19 cellular contexts compared by ENCODE assay signal in the genomic region with DNA sequence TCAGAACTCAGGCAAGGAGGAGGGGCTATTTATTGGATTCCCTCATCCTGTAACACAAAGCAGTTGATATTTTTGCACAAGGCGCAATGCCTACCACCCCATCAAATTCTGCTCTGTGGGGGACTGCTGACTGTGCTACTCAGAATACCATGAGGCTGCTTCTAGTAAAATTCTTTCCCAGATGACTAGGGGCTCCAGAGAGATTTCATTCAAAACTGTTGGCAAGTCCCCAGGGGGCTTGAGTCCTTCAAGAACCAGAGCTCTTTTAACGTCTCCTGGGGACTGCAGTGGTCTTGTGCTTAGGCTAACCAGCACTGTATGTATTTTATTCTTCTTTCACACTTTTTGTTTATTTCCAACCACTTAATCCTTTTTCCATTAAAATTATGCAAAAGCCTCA.
DNase-seq lines count a peak whose midpoint lies in the region; ATAC-seq and TF ChIP-seq lines count a peak whose summit lies in the region.
"Had no signal": no experiment of that assay in that cellular context is flagged by ENCODE, and none has a peak within 500 bp of the region (broad histone marks: within the 10 kb centered on the region; RNA-seq: fewer than 3 reads in every experiment).

No MANE protein-coding gene starts in this region.

- no peak overlapping the region for H2AFZ ChIP-seq in H9 (ENCODE audit: low read length)
- H2AFZ ChIP-seq: GM23338 had no signal

- H3K23ac ChIP-seq in H9 (ENCODE audit: insufficient read length, low read depth, low read length) (no peak overlapping the region), mesendoderm (ENCODE audit: low read length) (no peak overlapping the region)

- no peak overlapping the region for H4K5ac ChIP-seq in H9 (ENCODE audit: insufficient read length, low read depth, low read length)
- H4K5ac ChIP-seq in mesendoderm (ENCODE audit: low read length), result no peak overlapping the region

- H3K23me2 ChIP-seq in H9 (ENCODE audit: insufficient read length, low read depth, low read length, poor library complexity, severe bottlenecking), result no peaks in the 10 kb centered on the region

- H3K4me1 ChIP-seq in H9 (ENCODE audit: insufficient read depth, low read length) (no peaks in the 10 kb centered on the region), mesendoderm (ENCODE audit: control insufficient read depth, low read depth, low read length) (no peaks in the 10 kb centered on the region)
- H3K4me1 ChIP-seq: Peyer's patch had no signal

- intact Hi-C loops in left colon (cut with DNase I, micrococcal nuclease), result no loop called here

- no peaks in the 10 kb centered on the region for H3K27me3 ChIP-seq in H9 (ENCODE audit: insufficient read depth, low read length)
- H3K27me3 ChIP-seq in mesendoderm (ENCODE audit: insufficient read depth, low read length, poor library complexity), result no peaks in the 10 kb centered on the region
- no peaks in the 10 kb centered on the region for H3K27me3 ChIP-seq in WERI-Rb-1 (ENCODE audit: insufficient read depth, low read depth, severe bottlenecking)
- H3K27me3 ChIP-seq: Peyer's patch had no signal

- H2BK5ac ChIP-seq in H9 (ENCODE audit: insufficient read length, low read length) (no peak overlapping the region), mesendoderm (ENCODE audit: low read length) (no peak overlapping the region)

- no peak overlapping the region for H3K56ac ChIP-seq in H9 (ENCODE audit: insufficient read length, low read depth, low read length)
- no peak overlapping the region for H3K56ac ChIP-seq in mesendoderm (ENCODE audit: low read length)

- H3K9me3 ChIP-seq in H9 (ENCODE audit: control insufficient read depth, low read depth, low read length) (no peaks in the 10 kb centered on the region), WERI-Rb-1 (ENCODE audit: severe bottlenecking) (no peaks in the 10 kb centered on the region)

- H3K79me2 ChIP-seq in H9 (ENCODE audit: insufficient read depth, low read length) (no peaks in the 10 kb centered on the region), mesendoderm (ENCODE audit: control insufficient read depth, insufficient read depth, low read length) (no peaks in the 10 kb centered on the region)

- no peak for ATAC-seq in left colon
- ATAC-seq: GM23338, Right ventricle myocardium inferior, SK-N-SH treated with all-trans-retinoic acid at 6 μM for 48 hours had no signal

- H2BK15ac ChIP-seq in H9 (ENCODE audit: low read depth, low read length) (no peak overlapping the region), mesendoderm (replicated peaks; ENCODE audit: low read depth) (no peak overlapping the region)

- no peak overlapping the region for H3K9ac ChIP-seq in H9 (ENCODE audit: extremely low read depth, insufficient read length, low read length)
- H3K9ac ChIP-seq in mesendoderm (ENCODE audit: low read length), result no peak overlapping the region

- H3K36me3 Mint-ChIP-seq in H9 (ENCODE audit: insufficient read depth in 1 of 3, low read depth in 3 of 3), result peaks cover 2 to 9% (median 5%) of the 10 kb centered on the region in 3 experiments; a peak in 4 of 7 replicates
- H3K36me3 Mint-ChIP-seq in brain, result no peaks in the 10 kb centered on the region
- H3K36me3 Mint-ChIP-seq in type B pancreatic cell, result peaks cover 4% of the 10 kb centered on the region
- H3K36me3 Mint-ChIP-seq: CD4-positive, alpha-beta memory T cell had no signal

- DNase-seq in H9, result no peak
- peak; percentile 31 for DNase-seq in mesendoderm
- DNase-seq in type B pancreatic cell (ENCODE audit: extremely low spot score, unreplicated experiment), result no peak
- DNase-seq in WERI-Rb-1, result no peak
- DNase-seq in left colon, result no peak
- DNase-seq in DMS153 treated with DMSO at 0.1 percent for 48 hours (lab: John Stamatoyannopoulos, UW; ENCODE audit: unreplicated experiment), result no peak
- DNase-seq: ACHN; CD4-positive, alpha-beta memory T cell; DMS79; NCI-H1092; NCI-H146; NCI-H2081; NCI-H510A treated with DMSO at 0.1 percent for 48 hours; Peyer's patch had no signal

- no peak overlapping the region for H2BK12ac ChIP-seq in H9 (ENCODE audit: insufficient read length, low read depth, low read length)

- H3K14ac ChIP-seq in H9 (ENCODE audit: insufficient read depth, low read length), result no peak overlapping the region

- H3T11ph ChIP-seq in H9 (ENCODE audit: low read length), result no peak overlapping the region

- H3K4ac ChIP-seq in H9 (ENCODE audit: low read depth, low read length) (no peak overlapping the region), mesendoderm (ENCODE audit: low read depth, low read length) (no peak overlapping the region)

- H3K36me3 ChIP-seq in mesendoderm (ENCODE audit: control insufficient read depth, insufficient read depth, low read length), result no peaks in the 10 kb centered on the region
- no peaks in the 10 kb centered on the region for H3K36me3 ChIP-seq in WERI-Rb-1
- H3K36me3 ChIP-seq: Peyer's patch had no signal

- TF ChIP-seq CTCF in H9 (conservative IDR thresholded peaks at IDR 0.05) (no peak), brain (conservative IDR thresholded peaks at IDR 0.05) (no peak), type B pancreatic cell (conservative IDR thresholded peaks at IDR 0.05) (no peak), WERI-Rb-1 (IDR thresholded peaks at IDR 0.05; ENCODE audit: low read depth, low read length) (no peak)

- H2AK5ac ChIP-seq in H9 (ENCODE audit: insufficient read length, low read length) (no peak overlapping the region), mesendoderm (ENCODE audit: low read length) (no peak overlapping the region)

- no peaks in the 10 kb centered on the region; the same call in 1 of the 2 replicates for H3K27me3 Mint-ChIP-seq in H9 (ENCODE audit: low read depth)
- peaks cover 5% of the 10 kb centered on the region for H3K27me3 Mint-ChIP-seq in brain
- H3K27me3 Mint-ChIP-seq in type B pancreatic cell, result no peaks in the 10 kb centered on the region
- H3K27me3 Mint-ChIP-seq: B cell; CD4-positive, alpha-beta memory T cell had no signal

- H3K4me2 ChIP-seq in H9 (ENCODE audit: insufficient read depth, insufficient read length, low read length) (no peak overlapping the region), mesendoderm (ENCODE audit: low read length) (no peak overlapping the region)
- H3K4me2 ChIP-seq: GM23338 had no signal

- WGBS in H9 (ENCODE audit: extremely low coverage, insufficient read length, low lambda C conversion rate), result no CpG with 5 or more reads among the region's 2 CpGs
- no CpG with 5 or more reads among the region's 2 CpGs for WGBS in mesendoderm (ENCODE audit: extremely low coverage, insufficient coverage, low lambda C conversion rate)

- H3K4me3 ChIP-seq in mesendoderm (ENCODE audit: low read length) (no peak overlapping the region), WERI-Rb-1 (ENCODE audit: low read depth, low read length) (no peak overlapping the region)
- H3K4me3 ChIP-seq: GM23338, Peyer's patch had no signal

- H3K18ac ChIP-seq in H9 (ENCODE audit: insufficient read length, low read depth, low read length) (no peak overlapping the region), mesendoderm (ENCODE audit: low read length) (no peak overlapping the region)

- H3K4me1 Mint-ChIP-seq in H9 (peaks cover 11 to 22% of the 10 kb centered on the region in 2 experiments), brain (peaks cover 73% of the 10 kb centered on the region), type B pancreatic cell (ENCODE audit: unreplicated experiment) (peaks cover 28% of the 10 kb centered on the region)
- H3K4me1 Mint-ChIP-seq: B cell; CD4-positive, alpha-beta memory T cell had no signal

- H3K9me3 Mint-ChIP-seq in H9, result peaks cover 3 to 7% of the 10 kb centered on the region in 2 experiments; a peak in 4 of 5 replicates
- H3K9me3 Mint-ChIP-seq in brain, result peaks cover 0 to 9% (median 2%) of the 10 kb centered on the region in 5 experiments
- H3K9me3 Mint-ChIP-seq in type B pancreatic cell, result peaks cover 8% of the 10 kb centered on the region

- peak overlapping the region in 2 of 3 experiments; percentile 19 to 91; a peak in 1 of 7 replicates for H3K27ac Mint-ChIP-seq in H9
- peak overlapping the region; percentile 84 to 99 (median 94) for H3K27ac Mint-ChIP-seq in brain
- peak overlapping the region; percentile 39 for H3K27ac Mint-ChIP-seq in type B pancreatic cell
- H3K27ac Mint-ChIP-seq: B cell; CD4-positive, alpha-beta memory T cell; GM23338 had no signal

- no peak overlapping the region for H2BK20ac ChIP-seq in H9 (ENCODE audit: low read depth, low read length, poor library complexity, severe bottlenecking)

- H4K8ac ChIP-seq in H9 (replicated peaks; ENCODE audit: insufficient read length, low read depth, low read length) (no peak overlapping the region), mesendoderm (ENCODE audit: low read depth, low read length) (no peak overlapping the region)

- no peaks in the 10 kb centered on the region for H4K20me1 ChIP-seq in H9 (ENCODE audit: control insufficient read depth, insufficient read depth, insufficient read length)

- no peak overlapping the region for H4K91ac ChIP-seq in H9 (ENCODE audit: insufficient read length, low read depth, low read length)

- no peak overlapping the region for H2BK120ac ChIP-seq in H9 (ENCODE audit: low read depth, low read length, poor library complexity, severe bottlenecking)
- H2BK120ac ChIP-seq in mesendoderm (ENCODE audit: low read depth, low read length), result no peak overlapping the region

- H3K4me3 Mint-ChIP-seq in H9 (no peak overlapping the region), brain (peak overlapping the region in 3 of 5 experiments; percentile 12 to 54 (median 18)), type B pancreatic cell (peak overlapping the region; percentile 6)
- H3K4me3 Mint-ChIP-seq: B cell; CD4-positive, alpha-beta memory T cell; GM23338 had no signal

- no peaks in the 10 kb centered on the region for H3K79me1 ChIP-seq in H9 (ENCODE audit: insufficient read depth, low read depth, low read length, poor library complexity, severe bottlenecking)
- H3K79me1 ChIP-seq in mesendoderm (ENCODE audit: low read length), result no peaks in the 10 kb centered on the region

- H3K27ac ChIP-seq in H9 (ENCODE audit: insufficient read length, low read depth, low read length) (no peak overlapping the region), mesendoderm (ENCODE audit: low read depth, low read length) (no peak overlapping the region), WERI-Rb-1 (no peak overlapping the region)
- H3K27ac ChIP-seq: Peyer's patch had no signal

Comparison
In these comparisons a context has a peak if more than half of its experiments do, and no peak if none do; other contexts are left out.
1. H3K27ac Mint-ChIP-seq: peak in every context shown above with its lines; median percentile 94 in brain; 55 in H9; 39 in type B pancreatic cell.
2. H3K4me3 Mint-ChIP-seq: peak in brain (3 of 5) and type B pancreatic cell (single experiment); none in H9 (0 of 2).